In the genomic region with DNA sequence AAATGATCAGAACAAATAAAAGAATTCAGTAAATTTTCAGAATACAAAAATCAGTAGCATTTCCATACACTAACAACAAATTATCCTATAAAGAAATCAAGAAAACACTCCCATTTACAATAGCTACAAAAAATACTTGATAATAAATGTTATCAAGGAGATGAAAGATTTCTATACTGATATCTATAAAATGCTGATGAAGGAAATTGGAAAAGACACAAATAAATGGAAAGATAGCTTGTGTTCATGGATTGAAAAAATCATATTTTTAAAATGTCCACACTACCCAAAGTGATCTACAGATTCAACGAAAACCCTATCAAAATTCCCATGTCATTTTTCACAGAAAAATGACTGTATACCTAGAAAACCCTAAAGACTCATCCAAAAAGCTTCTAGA, we compare ENCODE assay signal across 10 cellular contexts. TPM values are rescaled to one million over a fixed set of nuclear protein-coding genes. Genes with fewer than 3 reads are reported as not detected.
"Had no signal": no experiment of that assay in that cellular context is flagged by ENCODE, and none has a peak within 500 bp of the region (broad histone marks: within the 10 kb centered on the region; RNA-seq: fewer than 3 reads in every experiment).

No MANE protein-coding gene starts in this region.

- H3K4me2 ChIP-seq: KMS-11 had no signal

- H3K9ac ChIP-seq: GM23248, KMS-11 had no signal

- H3K4me3 ChIP-seq: GM23248, HAP-1 had no signal

- H3K4me1 ChIP-seq: HAP-1 had no signal

- ATAC-seq: HCT116 had no signal

- H3K36me3 ChIP-seq: HAP-1 had no signal

- H3K27ac ChIP-seq: GM23248, KMS-11 had no signal

- FAIRE-seq: HTR-8/SVneo had no signal

- DNase-seq: GM23248, GOT3, H7, HFFc6, KBM-7 had no signal

- H2AFZ ChIP-seq: GM23248 had no signal

RNA-seq across cellular contexts. Expression of gene SLFN12, which starts 18.1 kb away (rescaled TPM):
- total RNA-seq: HT-29 had no signal

RNA-seq across cellular contexts. Expression of gene SLFN13, which starts 34.3 kb away (rescaled TPM):
- total RNA-seq: HT-29 had no signal

RNA-seq across cellular contexts. Expression of gene SLFN11, which starts 40.8 kb away (rescaled TPM):
- total RNA-seq: HT-29 had no signal
